Comparison of ENCODE assay signal across 8 cellular contexts in genomic region chr18:13800505-13801259, GRCh38. TPM values are rescaled to one million over a fixed set of nuclear protein-coding genes. Genes with fewer than 3 reads are reported as not detected.
A peak's percentile ranks its signal among the peaks of the same experiment; 100 is the strongest.
DNase-seq lines count a peak whose midpoint lies in the region; ATAC-seq and TF ChIP-seq lines count a peak whose summit lies in the region.

No MANE protein-coding gene starts in this region.

- H3K4me3 Mint-ChIP-seq in activated T-helper 17 cell treated with anti-CD3 and anti-CD28 coated beads, Interleukin-2, amount 50 U/mL, for 72 hours, result peak overlapping the region; percentile 44

- peak; percentile 35 for DNase-seq in AG08395 (ENCODE audit: low spot score)
- DNase-seq in NCI-H345 treated with DMSO at 0.1 percent for 48 hours (lab: John Stamatoyannopoulos, UW; ENCODE audit: unreplicated experiment), result peak; percentile 36
- peak; percentile 8 to 45 for DNase-seq in foreskin fibroblast
- DNase-seq in omental fat pad (ENCODE audit: low spot score), result no peak
- DNase-seq in ureter (ENCODE audit: low spot score), result peak; percentile 74

- no peak overlapping the region for H3K27ac Mint-ChIP-seq in activated T-helper 17 cell treated with anti-CD3 and anti-CD28 coated beads, Interleukin-2, amount 50 U/mL, for 72 hours

- no peaks in the 10 kb centered on the region for H3K9me3 Mint-ChIP-seq in activated T-helper 17 cell treated with anti-CD3 and anti-CD28 coated beads, Interleukin-2, amount 50 U/mL, for 72 hours

- no peaks in the 10 kb centered on the region for H3K4me1 Mint-ChIP-seq in activated T-helper 17 cell treated with anti-CD3 and anti-CD28 coated beads, Interleukin-2, amount 50 U/mL, for 72 hours

- peak; percentile 10 for TF ChIP-seq CTCF in foreskin fibroblast (IDR thresholded peaks at IDR 0.05; ENCODE audit: low read depth, low read length)
- no peak for TF ChIP-seq CTCF in omental fat pad (IDR thresholded peaks at IDR 0.05)

- ATAC-seq in GM19395 (IDR thresholded peaks at IDR 0.05; ENCODE audit: unreplicated experiment), result peak; percentile 61
- peak; percentile 75 for ATAC-seq in activated T-helper 17 cell treated with anti-CD3 and anti-CD28 coated beads, Interleukin-2, amount 50 U/mL, for 72 hours (replicated peaks)
- peak; percentile 97 for ATAC-seq in omental fat pad (ENCODE audit: low FRiP score)
- ATAC-seq in HG03571 (IDR thresholded peaks at IDR 0.05; ENCODE audit: unreplicated experiment), result no peak

- H3K27me3 Mint-ChIP-seq in activated T-helper 17 cell treated with anti-CD3 and anti-CD28 coated beads, Interleukin-2, amount 50 U/mL, for 72 hours, result peaks cover 60% of the 10 kb centered on the region

- no peaks in the 10 kb centered on the region for H3K36me3 Mint-ChIP-seq in activated T-helper 17 cell treated with anti-CD3 and anti-CD28 coated beads, Interleukin-2, amount 50 U/mL, for 72 hours (ENCODE audit: low read depth)

- peak overlapping the region in 1 of 2 donors; percentile 14 for H3K4me3 ChIP-seq in foreskin fibroblast (ENCODE audit: low read depth in 1 of 2, low read length in 2 of 2)

RNA-seq across cellular contexts. Expression of gene MC5R, which starts 23.3 kb away (rescaled TPM):
- not detected for total RNA-seq in activated T-helper 17 cell treated with anti-CD3 and anti-CD28 coated beads, Interleukin-2, amount 50 U/mL, for 72 hours
- 1 to 10 TPM in 1 of 4 donors, under 1 TPM in 1, not detected in 2; 0.36 to 1.2 TPM for total RNA-seq in omental fat pad
- total RNA-seq in ureter, result not detected
